Comparison of ENCODE assay signal across 15 cellular contexts in genomic region chr14:92584856-92585255, GRCh38.
DNase-seq lines count a peak whose midpoint lies in the region; ATAC-seq and TF ChIP-seq lines count a peak whose summit lies in the region.
"Had no signal": no experiment of that assay in that cellular context is flagged by ENCODE, and none has a peak within 500 bp of the region (broad histone marks: within the 10 kb centered on the region; RNA-seq: fewer than 3 reads in every experiment).

No MANE protein-coding gene starts in this region.

- no peak for DNase-seq in stimulated activated naive CD8-positive, alpha-beta T cell treated with anti-CD3 and anti-CD28 coated beads, Interleukin-15, Interleukin-2, amounts not matched to agents 100 U/mL and 50 U/mL, for 24 hours
- DNase-seq in T-helper 17 cell: no peak
- peak; percentile 70 for DNase-seq in lower lobe of right lung
- DNase-seq in osteocyte (ENCODE audit: extremely low spot score, unreplicated experiment): no peak
- DNase-seq in islet precursor cell: no peak
- DNase-seq in activated T-cell treated with anti-CD3 and anti-CD28 coated beads, Interleukin-2, amount 50 U/mL, for 72 hours: no peak
- no peak for DNase-seq in G401 (ENCODE audit: low spot score)
- DNase-seq: activated CD8-positive, alpha-beta memory T cell treated with anti-CD3 and anti-CD28 coated beads for 24 hours; dermis blood vessel endothelial cell; Karpas-422; NCI-H2029 treated with DMSO at 0.1 percent for 48 hours; OCI-M1; stimulated activated CD4-positive, alpha-beta T cell treated with anti-CD3 and anti-CD28 coated beads, Interleukin-1b, Interleukin-23, amount 100 ng/mL, for 48 hours had no signal

- H3K4me1 ChIP-seq in lower lobe of right lung: peaks cover 42% of the 10 kb centered on the region
- H3K4me1 ChIP-seq: prostate gland had no signal

- H3K27ac ChIP-seq in lower lobe of right lung: peak overlapping the region; percentile 62
- H3K27ac ChIP-seq: prostate gland had no signal

- no peak overlapping the region for H3K4me3 ChIP-seq in lower lobe of right lung
- H3K4me3 ChIP-seq: prostate gland had no signal

- no peak overlapping the region for H3K4me3 Mint-ChIP-seq in stimulated activated naive CD8-positive, alpha-beta T cell treated with anti-CD3 and anti-CD28 coated beads, Interleukin-15, Interleukin-2, amounts not matched to agents 100 ng/mL and 50 ng/mL, for 24 hours
- H3K4me3 Mint-ChIP-seq in T-helper 17 cell (no peak overlapping the region), osteocyte (ENCODE audit: unreplicated experiment) (no peak overlapping the region)
- H3K4me3 Mint-ChIP-seq in activated T-cell treated with anti-CD3 and anti-CD28 coated beads, Interleukin-2, amount 50 U/mL, for 72 hours: no peak overlapping the region

- peaks cover 98% of the 10 kb centered on the region for H3K4me1 Mint-ChIP-seq in stimulated activated naive CD8-positive, alpha-beta T cell treated with anti-CD3 and anti-CD28 coated beads, Interleukin-15, Interleukin-2, amounts not matched to agents 100 ng/mL and 50 ng/mL, for 24 hours (ENCODE audit: low read depth)
- H3K4me1 Mint-ChIP-seq in T-helper 17 cell (peaks cover 45% of the 10 kb centered on the region), osteocyte (ENCODE audit: unreplicated experiment) (peaks cover 18% of the 10 kb centered on the region)
- peaks cover 81% of the 10 kb centered on the region for H3K4me1 Mint-ChIP-seq in activated T-cell treated with anti-CD3 and anti-CD28 coated beads, Interleukin-2, amount 50 U/mL, for 72 hours (ENCODE audit: low read depth)

- H3K36me3 Mint-ChIP-seq in stimulated activated naive CD8-positive, alpha-beta T cell treated with anti-CD3 and anti-CD28 coated beads, Interleukin-15, Interleukin-2, amounts not matched to agents 100 ng/mL and 50 ng/mL, for 24 hours (ENCODE audit: low read depth): peaks cover 79% of the 10 kb centered on the region
- H3K36me3 Mint-ChIP-seq in T-helper 17 cell (ENCODE audit: low read depth) (no peaks in the 10 kb centered on the region), osteocyte (ENCODE audit: unreplicated experiment) (peaks cover 35% of the 10 kb centered on the region)
- peaks cover 10 to 13% of the 10 kb centered on the region in 2 donors for H3K36me3 Mint-ChIP-seq in activated T-cell treated with anti-CD3 and anti-CD28 coated beads, Interleukin-2, amount 50 U/mL, for 72 hours (ENCODE audit: insufficient read depth in 2 of 2)

- ATAC-seq in stimulated activated naive CD8-positive, alpha-beta T cell treated with anti-CD3 and anti-CD28 coated beads, Interleukin-15, Interleukin-2, amounts not matched to agents 100 U/mL and 50 U/mL, for 24 hours: no peak
- ATAC-seq in T-helper 17 cell (no peak), lower lobe of right lung (peak; percentile 17 to 35)
- no peak for ATAC-seq in activated T-cell treated with anti-CD3 and anti-CD28 coated beads, Interleukin-2, amount 50 U/mL, for 72 hours (replicated peaks in 1 of 2)

- intact Hi-C loops in lower lobe of right lung (cut with DNase I): no loop called here

- peaks cover 14% of the 10 kb centered on the region for H3K36me3 ChIP-seq in lower lobe of right lung
- H3K36me3 ChIP-seq: prostate gland had no signal

- H3K9me3 Mint-ChIP-seq in stimulated activated naive CD8-positive, alpha-beta T cell treated with anti-CD3 and anti-CD28 coated beads, Interleukin-15, Interleukin-2, amounts not matched to agents 100 ng/mL and 50 ng/mL, for 24 hours: peaks cover 8% of the 10 kb centered on the region
- no peaks in the 10 kb centered on the region for H3K9me3 Mint-ChIP-seq in osteocyte (ENCODE audit: unreplicated experiment)
- peaks cover 0 to 6% of the 10 kb centered on the region in 2 donors for H3K9me3 Mint-ChIP-seq in activated T-cell treated with anti-CD3 and anti-CD28 coated beads, Interleukin-2, amount 50 U/mL, for 72 hours

- in situ Hi-C loops in G401 (cut with HindIII; ENCODE audit: low sequenced_read_pairs): no loop called here

- H3K27me3 ChIP-seq in lower lobe of right lung (ENCODE audit: low read depth): no peaks in the 10 kb centered on the region

- H3K27ac Mint-ChIP-seq in stimulated activated naive CD8-positive, alpha-beta T cell treated with anti-CD3 and anti-CD28 coated beads, Interleukin-15, Interleukin-2, amounts not matched to agents 100 ng/mL and 50 ng/mL, for 24 hours: peak overlapping the region; percentile 96
- H3K27ac Mint-ChIP-seq in T-helper 17 cell (peak overlapping the region; percentile 86), osteocyte (ENCODE audit: unreplicated experiment) (no peak overlapping the region)
- no peak overlapping the region for H3K27ac Mint-ChIP-seq in activated T-cell treated with anti-CD3 and anti-CD28 coated beads, Interleukin-2, amount 50 U/mL, for 72 hours

- TF ChIP-seq CTCF in lower lobe of right lung (IDR thresholded peaks at IDR 0.05) (no peak), osteocyte (IDR thresholded peaks at IDR 0.05) (no peak)

- H3K9me3 ChIP-seq in T-helper 17 cell (ENCODE audit: control insufficient read depth, low read length, poor library complexity, severe bottlenecking) (no peaks in the 10 kb centered on the region), lower lobe of right lung (no peaks in the 10 kb centered on the region)
- H3K9me3 ChIP-seq: prostate gland had no signal

- no peaks in the 10 kb centered on the region for H3K27me3 Mint-ChIP-seq in stimulated activated naive CD8-positive, alpha-beta T cell treated with anti-CD3 and anti-CD28 coated beads, Interleukin-15, Interleukin-2, amounts not matched to agents 100 ng/mL and 50 ng/mL, for 24 hours
- no peaks in the 10 kb centered on the region for H3K27me3 Mint-ChIP-seq in T-helper 17 cell
- no peaks in the 10 kb centered on the region for H3K27me3 Mint-ChIP-seq in osteocyte (ENCODE audit: unreplicated experiment)
- H3K27me3 Mint-ChIP-seq in activated T-cell treated with anti-CD3 and anti-CD28 coated beads, Interleukin-2, amount 50 U/mL, for 72 hours (ENCODE audit: low read depth): peaks cover 9% of the 10 kb centered on the region

Comparison
In these comparisons a context has a peak if more than half of its experiments do, and no peak if none do; other contexts are left out.
1. H3K27ac Mint-ChIP-seq: peak in stimulated activated naive CD8-positive, alpha-beta T cell treated with anti-CD3 and anti-CD28 coated beads, Interleukin-15, Interleukin-2, amounts not matched to agents 100 ng/mL and 50 ng/mL, for 24 hours (single experiment) and T-helper 17 cell (single experiment); none in osteocyte (single experiment) and activated T-cell treated with anti-CD3 and anti-CD28 coated beads, Interleukin-2, amount 50 U/mL, for 72 hours (single experiment).
2. ATAC-seq: peak in lower lobe of right lung (2 of 2); none in stimulated activated naive CD8-positive, alpha-beta T cell treated with anti-CD3 and anti-CD28 coated beads, Interleukin-15, Interleukin-2, amounts not matched to agents 100 U/mL and 50 U/mL, for 24 hours (single experiment), T-helper 17 cell (single experiment) and activated T-cell treated with anti-CD3 and anti-CD28 coated beads, Interleukin-2, amount 50 U/mL, for 72 hours (0 of 2).